In the genomic region with DNA sequence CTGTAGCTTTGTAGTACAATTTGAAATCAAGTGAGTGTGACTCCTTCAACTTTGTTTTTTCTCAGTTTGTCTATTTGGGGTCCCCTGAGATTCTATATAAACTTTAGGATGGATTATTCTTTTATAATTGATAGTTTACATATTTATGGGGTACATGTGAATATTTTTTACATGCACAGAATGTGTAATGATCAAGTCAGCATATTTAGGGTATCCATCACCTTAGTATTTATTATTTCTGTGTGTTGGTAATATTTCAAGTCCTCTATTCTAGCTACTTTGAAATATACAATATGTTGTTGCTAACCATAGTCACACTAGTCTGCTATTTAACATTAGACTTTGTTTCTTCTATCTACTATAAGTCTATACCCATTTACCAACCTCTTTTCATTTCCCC, we compare ENCODE assay signal across 40 cellular contexts.
"Had no signal": no experiment of that assay in that cellular context is flagged by ENCODE, and none has a peak within 500 bp of the region (broad histone marks: within the 10 kb centered on the region; RNA-seq: fewer than 3 reads in every experiment).

No MANE protein-coding gene starts in this region.

- H3K4me3 ChIP-seq: adrenal gland, ascending aorta, body of pancreas, breast epithelium, cardiac muscle cell had no signal

- DNase-seq: activated effector memory CD4-positive, alpha-beta T cell treated with anti-CD3 and anti-CD28 coated beads, Interleukin-2, amount 50 U/mL, for 16 hours; activated effector memory CD4-positive, alpha-beta T cell treated with Interleukin-2 at 50 U/mL for 16 hours; activated gamma-delta T cell; activated gamma-delta T cell treated with Interleukin-2 at 50 U/mL for 16 hours; activated naive CD4-positive, alpha-beta T cell; activated naive CD4-positive, alpha-beta T cell treated with anti-CD3 and anti-CD28 coated beads for 36 hours; activated naive CD4-positive, alpha-beta T cell treated with anti-CD3 and anti-CD28 coated beads, Interleukin-2, amount 10 ng/mL, durations not matched to agents 7 days and 5 days; activated naive CD4-positive, alpha-beta T cell treated with anti-CD3 and anti-CD28 coated beads, Interleukin-2, amount 50 U/mL, for 16 hours; activated naive CD4-positive, alpha-beta T cell treated with Interleukin-2 at 50 U/mL for 16 hours; activated naive CD8-positive, alpha-beta T cell treated with anti-CD3 and anti-CD28 coated beads for 36 hours; activated naive CD8-positive, alpha-beta T cell treated with anti-CD3 and anti-CD28 coated beads, Interleukin-2, amount 10 ng/mL, durations not matched to agents 7 days and 5 days; activated naive CD8-positive, alpha-beta T cell treated with anti-CD3 and anti-CD28 coated beads, Interleukin-2, amount 50 U/mL, for 24 hours; activated T-cell treated with anti-CD3 and anti-CD28 coated beads, Interleukin-2, amount 50 U/mL, for 1 hour; activated T-cell treated with anti-CD3 and anti-CD28 coated beads, Interleukin-2, amount 50 U/mL, for 24 hours; activated T-cell treated with anti-CD3 and anti-CD28 coated beads, Interleukin-2, amount 50 U/mL, for 4 hours; activated T-cell treated with anti-CD3 and anti-CD28 coated beads, Interleukin-2, amount 50 U/mL, for 48 hours; activated T-cell treated with anti-CD3 and anti-CD28 coated beads, Interleukin-2, amount 50 U/mL, for 72 hours; amniotic stem cell; amygdala; anterior cingulate cortex; aorta; body of pancreas; brain microvascular endothelial cell; caudate nucleus; central memory CD4-positive, alpha-beta T cell; cerebellar nuclear complex had no signal

- H3K4me1 Mint-ChIP-seq: activated naive CD4-positive, alpha-beta T cell treated with anti-CD3 and anti-CD28 coated beads, Interleukin-2, amount 10 ng/mL, durations not matched to agents 7 days and 5 days; activated naive CD8-positive, alpha-beta T cell treated with anti-CD3 and anti-CD28 coated beads for 36 hours; activated naive CD8-positive, alpha-beta T cell treated with anti-CD3 and anti-CD28 coated beads, Interleukin-2, amount 10 ng/mL, durations not matched to agents 7 days and 5 days; activated naive CD8-positive, alpha-beta T cell treated with anti-CD3 and anti-CD28 coated beads, Interleukin-2, amount 50 U/mL, for 24 hours; activated T-helper 17 cell treated with anti-CD3 and anti-CD28 coated beads, Interleukin-2, amount 50 U/mL, for 72 hours; brain had no signal

- H3K4me3 Mint-ChIP-seq: activated naive CD4-positive, alpha-beta T cell treated with anti-CD3 and anti-CD28 coated beads for 36 hours; activated naive CD4-positive, alpha-beta T cell treated with anti-CD3 and anti-CD28 coated beads, Interleukin-2, amount 10 ng/mL, durations not matched to agents 7 days and 5 days; activated naive CD4-positive, alpha-beta T cell treated with anti-CD3 and anti-CD28 coated beads, Interleukin-2, amount 50 U/mL, for 24 hours; activated naive CD8-positive, alpha-beta T cell; activated naive CD8-positive, alpha-beta T cell treated with anti-CD3 and anti-CD28 coated beads for 36 hours; activated naive CD8-positive, alpha-beta T cell treated with anti-CD3 and anti-CD28 coated beads, Interleukin-2, amount 10 ng/mL, durations not matched to agents 7 days and 5 days; activated naive CD8-positive, alpha-beta T cell treated with anti-CD3 and anti-CD28 coated beads, Interleukin-2, amount 50 U/mL, for 24 hours; activated T-cell treated with anti-CD3 and anti-CD28 coated beads, Interleukin-2, amount 50 U/mL, for 24 hours; activated T-cell treated with anti-CD3 and anti-CD28 coated beads, Interleukin-2, amount 50 U/mL, for 4 hours; activated T-cell treated with anti-CD3 and anti-CD28 coated beads, Interleukin-2, amount 50 U/mL, for 72 hours; activated T-helper 1 cell treated with anti-CD3 and anti-CD28 coated beads, Interleukin-12 subunit alpha, Interleukin-12 subunit beta, Interleukin-2, Interleukin-4 antibody, amounts not matched to agents 30 ng/mL and 10 ng/mL and 1 ng/mL, durations not matched to agents 14 hours and 24 hours and 36 hours; activated T-helper 17 cell treated with anti-CD3 and anti-CD28 coated beads, Interleukin-2, amount 50 U/mL, for 72 hours; brain; central memory CD8-positive, alpha-beta T cell had no signal

- H3K9me3 Mint-ChIP-seq: activated naive CD4-positive, alpha-beta T cell treated with anti-CD3 and anti-CD28 coated beads, Interleukin-2, amount 50 U/mL, for 24 hours had no signal

- ATAC-seq: activated naive CD4-positive, alpha-beta T cell treated with anti-CD3 and anti-CD28 coated beads, Interleukin-2, amount 50 U/mL, for 72 hours; activated naive CD8-positive, alpha-beta T cell treated with anti-CD3 and anti-CD28 coated beads, Interleukin-2, amount 50 U/mL, for 24 hours; activated T-cell treated with anti-CD3 and anti-CD28 coated beads, Interleukin-2, amount 50 U/mL, for 4 hours; activated T-cell treated with anti-CD3 and anti-CD28 coated beads, Interleukin-2, amount 50 U/mL, for 72 hours; activated T-helper 17 cell treated with anti-CD3 and anti-CD28 coated beads, Interleukin-2, amount 50 U/mL, for 72 hours; body of pancreas had no signal

- H3K36me3 ChIP-seq: adrenal gland, breast epithelium, cardiac muscle cell had no signal

- H3K27ac ChIP-seq: adrenal gland, ascending aorta, body of pancreas, brain microvascular endothelial cell, breast epithelium, cardiac muscle cell had no signal

- H3K4me1 ChIP-seq: adrenal gland, ascending aorta, body of pancreas, breast epithelium had no signal

- H3K27me3 ChIP-seq: adrenal gland, ascending aorta, body of pancreas, brain microvascular endothelial cell, breast epithelium, cardiac muscle cell had no signal

- FAIRE-seq: astrocyte, bronchial epithelial cell had no signal

- H3K27ac Mint-ChIP-seq: activated naive CD4-positive, alpha-beta T cell treated with anti-CD3 and anti-CD28 coated beads for 36 hours; activated naive CD4-positive, alpha-beta T cell treated with anti-CD3 and anti-CD28 coated beads, Interleukin-2, amount 10 ng/mL, durations not matched to agents 7 days and 5 days; activated naive CD4-positive, alpha-beta T cell treated with anti-CD3 and anti-CD28 coated beads, Interleukin-2, amount 50 U/mL, for 24 hours; activated naive CD4-positive, alpha-beta T cell treated with anti-CD3 and anti-CD28 coated beads, Interleukin-2, amount 50 U/mL, for 72 hours; activated naive CD8-positive, alpha-beta T cell; activated naive CD8-positive, alpha-beta T cell treated with anti-CD3 and anti-CD28 coated beads for 36 hours; activated naive CD8-positive, alpha-beta T cell treated with anti-CD3 and anti-CD28 coated beads, Interleukin-2, amount 10 ng/mL, durations not matched to agents 7 days and 5 days; activated naive CD8-positive, alpha-beta T cell treated with anti-CD3 and anti-CD28 coated beads, Interleukin-2, amount 50 U/mL, for 24 hours; activated T-cell treated with anti-CD3 and anti-CD28 coated beads, Interleukin-2, amount 50 U/mL, for 24 hours; activated T-cell treated with anti-CD3 and anti-CD28 coated beads, Interleukin-2, amount 50 U/mL, for 72 hours; activated T-helper 1 cell treated with anti-CD3 and anti-CD28 coated beads, Interleukin-12 subunit alpha, Interleukin-12 subunit beta, Interleukin-2, Interleukin-4 antibody, amounts not matched to agents 30 ng/mL and 10 ng/mL and 1 ng/mL, durations not matched to agents 14 hours and 24 hours and 36 hours; activated T-helper 17 cell treated with anti-CD3 and anti-CD28 coated beads, Interleukin-2, amount 50 U/mL, for 72 hours; activated T-helper 2 cell treated with anti-CD3 and anti-CD28 coated beads, Interferon-gamma antibody, Interleukin-2, Interleukin-4, amounts not matched to agents 10 μg/mL and 5 μg/mL and 100 μg/mL, durations not matched to agents 14 hours and 24 hours and 36 hours; brain had no signal
